21 cellular contexts compared by ENCODE assay signal in genomic region chr2:239482801-239483712, GRCh38.
DNase-seq lines count a peak whose midpoint lies in the region; ATAC-seq and TF ChIP-seq lines count a peak whose summit lies in the region.
"Had no signal": no experiment of that assay in that cellular context is flagged by ENCODE, and none has a peak within 500 bp of the region (broad histone marks: within the 10 kb centered on the region; RNA-seq: fewer than 3 reads in every experiment).

No MANE protein-coding gene starts in this region.

- peak overlapping the region; percentile 66 for H3K4me3 Mint-ChIP-seq in Calu3 (ENCODE audit: low read depth, unreplicated experiment)
- no peak overlapping the region for H3K4me3 Mint-ChIP-seq in WTC11
- H3K4me3 Mint-ChIP-seq: CD4-positive, alpha-beta memory T cell; IgD-negative memory B cell had no signal

- no peak overlapping the region for H4K5ac ChIP-seq in mesendoderm (ENCODE audit: low read length)

- POLR2A ChIA-PET in WTC11 (lab: Charles Lee) = no interaction called here

- no TSS peak for BruUV-seq in Calu3 (replicated peaks; lab: Mats Ljungman, UMichigan)

- CTCF ChIA-PET in Calu3 (lab: Charles Lee) = no interaction called here
- CTCF ChIA-PET in WTC11 (lab: Charles Lee) = no interaction called here

- H3K56ac ChIP-seq in mesendoderm (ENCODE audit: low read length) = no peak overlapping the region

- no peak overlapping the region for H2AK5ac ChIP-seq in mesendoderm (ENCODE audit: low read length)

- H3K4ac ChIP-seq in mesendoderm (ENCODE audit: low read depth, low read length) = no peak overlapping the region

- H3K79me1 ChIP-seq in mesendoderm (ENCODE audit: low read length) = no peaks in the 10 kb centered on the region

- no peak overlapping the region for H4K8ac ChIP-seq in mesendoderm (ENCODE audit: low read depth, low read length)

- ATAC-seq in WTC11 (no peak), HG03439 (IDR thresholded peaks at IDR 0.05; ENCODE audit: unreplicated experiment) (no peak), HG03025 (IDR thresholded peaks at IDR 0.05; ENCODE audit: low FRiP score, unreplicated experiment) (no peak)

- TF ChIP-seq CTCF in Calu3 (IDR thresholded peaks at IDR 0.05; ENCODE audit: unreplicated experiment) (no peak), WTC11 (IDR thresholded peaks at IDR 0.05) (no peak)

- H3K36me3 ChIP-seq in mesendoderm (ENCODE audit: control insufficient read depth, insufficient read depth, low read length) = no peaks in the 10 kb centered on the region
- H3K36me3 ChIP-seq: BLaER1 had no signal

- peaks cover 15% of the 10 kb centered on the region for H3K4me1 Mint-ChIP-seq in Calu3 (ENCODE audit: low read depth, unreplicated experiment)
- peaks cover 2% of the 10 kb centered on the region for H3K4me1 Mint-ChIP-seq in WTC11
- H3K4me1 Mint-ChIP-seq: CD4-positive, alpha-beta memory T cell had no signal

- H3K36me3 Mint-ChIP-seq in Calu3 (ENCODE audit: insufficient read depth, unreplicated experiment) (peaks cover 5% of the 10 kb centered on the region), WTC11 (no peaks in the 10 kb centered on the region)
- H3K36me3 Mint-ChIP-seq: CD4-positive, alpha-beta memory T cell; IgD-negative memory B cell had no signal

- H3K4me3 ChIP-seq in mesendoderm (ENCODE audit: low read length) = no peak overlapping the region
- H3K4me3 ChIP-seq: A549, BLaER1 had no signal

- no peak overlapping the region for H3K9ac ChIP-seq in mesendoderm (ENCODE audit: low read length)
- H3K9ac ChIP-seq: BLaER1 had no signal

- H3K27ac Mint-ChIP-seq in Calu3 (ENCODE audit: unreplicated experiment) = peak overlapping the region; percentile 87
- H3K27ac Mint-ChIP-seq in WTC11 = peak overlapping the region; percentile 19; the same call in 1 of the 2 replicates
- H3K27ac Mint-ChIP-seq: CD4-positive, alpha-beta memory T cell had no signal

- H3K79me2 ChIP-seq in mesendoderm (ENCODE audit: control insufficient read depth, insufficient read depth, low read length) = no peaks in the 10 kb centered on the region

- H3K23ac ChIP-seq in mesendoderm (ENCODE audit: low read length) = no peak overlapping the region

- H3K27ac ChIP-seq in mesendoderm (ENCODE audit: low read depth, low read length) = no peak overlapping the region
- H3K27ac ChIP-seq: A549, BLaER1, HL-60 had no signal

- H3K27me3 ChIP-seq in mesendoderm (ENCODE audit: insufficient read depth, low read length, poor library complexity) = no peaks in the 10 kb centered on the region
- H3K27me3 ChIP-seq: BLaER1 had no signal

- H3K9me3 Mint-ChIP-seq in Calu3 (ENCODE audit: low read depth, unreplicated experiment) (peaks cover 6% of the 10 kb centered on the region), WTC11 (no peaks in the 10 kb centered on the region)
- H3K9me3 Mint-ChIP-seq: CD4-positive, alpha-beta memory T cell; IgD-negative memory B cell had no signal

- H3K18ac ChIP-seq in mesendoderm (ENCODE audit: low read length) = no peak overlapping the region

- intact Hi-C loops in Calu3 (cut with micrococcal nuclease; ENCODE audit: unreplicated experiment) = no loop called here

- peaks cover 34% of the 10 kb centered on the region for H3K27me3 Mint-ChIP-seq in Calu3 (ENCODE audit: unreplicated experiment)
- H3K27me3 Mint-ChIP-seq in WTC11 (ENCODE audit: low read depth) = no peaks in the 10 kb centered on the region

- no peak overlapping the region for H2BK5ac ChIP-seq in mesendoderm (ENCODE audit: low read length)

- WGBS in mesendoderm (ENCODE audit: extremely low coverage, insufficient coverage, low lambda C conversion rate) = no CpG with 5 or more reads among the region's 38 CpGs

- H2BK15ac ChIP-seq in mesendoderm (replicated peaks; ENCODE audit: low read depth) = no peak overlapping the region

- peak; percentile 62 for DNase-seq in Calu3
- peak; percentile 65 for DNase-seq in HT-29 (ENCODE audit: low spot score)
- DNase-seq in WTC11 (ENCODE audit: low spot score) = no peak
- DNase-seq in mesendoderm = peak; percentile 5
- DNase-seq in DMS 273 treated with DMSO at 0.1 percent for 48 hours (lab: John Stamatoyannopoulos, UW) = no peak
- DNase-seq: CD4-positive, alpha-beta memory T cell; DMS53; EL; Karpas-422; NCI-H1092 treated with DMSO at 0.1 percent for 48 hours; NCI-H2029 treated with DMSO at 0.1 percent for 48 hours; NCI-H2171 treated with DMSO at 0.1 percent for 48 hours; NCI-H446 treated with DMSO at 0.1 percent for 48 hours; NCI-H69; NK-92 treated with Interleukin-12 subunit alpha and Interleukin-12 subunit beta, amount 100 ng/mL, for 24 hours had no signal

- no peak overlapping the region for H3K4me2 ChIP-seq in mesendoderm (ENCODE audit: low read length)
- H3K4me2 ChIP-seq: A549, BLaER1 had no signal

- no peak overlapping the region for H2BK120ac ChIP-seq in mesendoderm (ENCODE audit: low read depth, low read length)

- H3K4me1 ChIP-seq in mesendoderm (ENCODE audit: control insufficient read depth, low read depth, low read length) = no peaks in the 10 kb centered on the region
- H3K4me1 ChIP-seq: A549 had no signal

TF ChIP-seq in WTC11, 78 proteins besides CTCF, POLR2A, EP300 and RAD21:
- TF ChIP-seq PREB (CRISPR knock-in tag; IDR thresholded peaks at IDR 0.05; ENCODE audit: borderline replicate concordance) (no peak), STAT6 (CRISPR knock-in tag; conservative IDR thresholded peaks at IDR 0.05; ENCODE audit: low read depth) (no peak), NR2C2 (CRISPR knock-in tag; IDR thresholded peaks at IDR 0.05) (no peak)

Comparison
In these comparisons a context has a peak if more than half of its experiments do, and no peak if none do; other contexts are left out.
1. DNase-seq: peak in Calu3 (single experiment), HT-29 (single experiment) and mesendoderm (single experiment); none in WTC11 (single experiment) and DMS 273 treated with DMSO at 0.1 percent for 48 hours (single experiment).